Comparison of ENCODE assay signal across 8 cellular contexts in genomic region chr12:20950248-20950647, GRCh38.
DNase-seq lines count a peak whose midpoint lies in the region; ATAC-seq and TF ChIP-seq lines count a peak whose summit lies in the region.

No MANE protein-coding gene starts in this region.

- ATAC-seq in GM19395 (IDR thresholded peaks at IDR 0.05; ENCODE audit: unreplicated experiment): peak; percentile 81
- ATAC-seq in SK-N-SH treated with all-trans-retinoic acid at 6 μM for 48 hours: peak; percentile 80
- ATAC-seq in left lobe of liver: peak; percentile 72
- no peak for ATAC-seq in GM21526 (IDR thresholded peaks at IDR 0.05; ENCODE audit: low FRiP score, unreplicated experiment)

- no peak overlapping the region for H3K4me3 ChIP-seq in HL-60 (replicated peaks; ENCODE audit: insufficient read depth, low read length)

- TF ChIP-seq CTCF in HL-60 (IDR thresholded peaks at IDR 0.05; ENCODE audit: insufficient read depth, low read length): peak; percentile 46

- peak; percentile 21 for DNase-seq in COLO829 (ENCODE audit: low spot score)
- DNase-seq in HL-60 (ENCODE audit: low read depth in 1 of 2, low spot score in 1 of 2): peak in 1 of 2 experiments; percentile 2
- DNase-seq in left lobe of liver (ENCODE audit: low spot score): no peak
- no peak for DNase-seq in substantia nigra (lab: John Stamatoyannopoulos, UW)
- DNase-seq in SHP77 treated with DMSO at 0.1 percent for 48 hours (lab: John Stamatoyannopoulos, UW): no peak

- no peaks in the 10 kb centered on the region for H3K27me3 ChIP-seq in HL-60 (ENCODE audit: insufficient read depth, poor library complexity, severe bottlenecking)

- H3K27ac ChIP-seq in HL-60 (replicated peaks): no peak overlapping the region
- H3K27ac ChIP-seq in substantia nigra (ENCODE audit: low read depth, low read length, poor library complexity, severe bottlenecking): no peak overlapping the region

TF ChIP-seq in SK-N-SH treated with all-trans-retinoic acid at 6 μM for 48 hours, 23 proteins besides CTCF, POLR2A, EP300 and RAD21:
- no peak for TF ChIP-seq CSDC2 (CRISPR knock-in tag; IDR thresholded peaks at IDR 0.05)
- TF ChIP-seq ZC3H10 (CRISPR knock-in tag; IDR thresholded peaks at IDR 0.05): no peak
- no peak for TF ChIP-seq OSR1 (CRISPR knock-in tag; IDR thresholded peaks at IDR 0.05)
- TF ChIP-seq RARB (CRISPR knock-in tag; IDR thresholded peaks at IDR 0.05): no peak
- TF ChIP-seq, protein P1, sequence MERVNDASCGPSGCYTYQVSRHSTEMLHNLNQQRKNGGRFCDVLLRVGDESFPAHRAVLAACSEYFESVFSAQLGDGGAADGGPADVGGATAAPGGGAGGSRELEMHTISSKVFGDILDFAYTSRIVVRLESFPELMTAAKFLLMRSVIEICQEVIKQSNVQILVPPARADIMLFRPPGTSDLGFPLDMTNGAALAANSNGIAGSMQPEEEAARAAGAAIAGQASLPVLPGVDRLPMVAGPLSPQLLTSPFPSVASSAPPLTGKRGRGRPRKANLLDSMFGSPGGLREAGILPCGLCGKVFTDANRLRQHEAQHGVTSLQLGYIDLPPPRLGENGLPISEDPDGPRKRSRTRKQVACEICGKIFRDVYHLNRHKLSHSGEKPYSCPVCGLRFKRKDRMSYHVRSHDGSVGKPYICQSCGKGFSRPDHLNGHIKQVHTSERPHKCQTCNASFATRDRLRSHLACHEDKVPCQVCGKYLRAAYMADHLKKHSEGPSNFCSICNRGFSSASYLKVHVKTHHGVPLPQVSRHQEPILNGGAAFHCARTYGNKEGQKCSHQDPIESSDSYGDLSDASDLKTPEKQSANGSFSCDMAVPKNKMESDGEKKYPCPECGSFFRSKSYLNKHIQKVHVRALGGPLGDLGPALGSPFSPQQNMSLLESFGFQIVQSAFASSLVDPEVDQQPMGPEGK (CRISPR knock-in tag; IDR thresholded peaks at IDR 0.05; ENCODE audit: borderline replicate concordance): no peak
